ENCODE assay signal across 1 cellular context in genomic region chr1:235093685-235094592, GRCh38.
A peak's percentile ranks its signal among the peaks of the same experiment; 100 is the strongest.
TF ChIP-seq lines count a peak whose summit lies in the region.

No MANE protein-coding gene starts in this region.

TF ChIP-seq in K562, 482 proteins besides CTCF, POLR2A, EP300 and RAD21 (continued from another document and continues in another):
- TF ChIP-seq, protein P1, sequence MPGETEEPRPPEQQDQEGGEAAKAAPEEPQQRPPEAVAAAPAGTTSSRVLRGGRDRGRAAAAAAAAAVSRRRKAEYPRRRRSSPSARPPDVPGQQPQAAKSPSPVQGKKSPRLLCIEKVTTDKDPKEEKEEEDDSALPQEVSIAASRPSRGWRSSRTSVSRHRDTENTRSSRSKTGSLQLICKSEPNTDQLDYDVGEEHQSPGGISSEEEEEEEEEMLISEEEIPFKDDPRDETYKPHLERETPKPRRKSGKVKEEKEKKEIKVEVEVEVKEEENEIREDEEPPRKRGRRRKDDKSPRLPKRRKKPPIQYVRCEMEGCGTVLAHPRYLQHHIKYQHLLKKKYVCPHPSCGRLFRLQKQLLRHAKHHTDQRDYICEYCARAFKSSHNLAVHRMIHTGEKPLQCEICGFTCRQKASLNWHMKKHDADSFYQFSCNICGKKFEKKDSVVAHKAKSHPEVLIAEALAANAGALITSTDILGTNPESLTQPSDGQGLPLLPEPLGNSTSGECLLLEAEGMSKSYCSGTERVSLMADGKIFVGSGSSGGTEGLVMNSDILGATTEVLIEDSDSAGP (CRISPR knock-in tag; IDR thresholded peaks at IDR 0.05), result no peak
- TF ChIP-seq HOXB6 (CRISPR knock-in tag; IDR thresholded peaks at IDR 0.05; ENCODE audit: borderline replicate concordance) (no peak), FOXK1 (CRISPR knock-in tag; IDR thresholded peaks at IDR 0.05; ENCODE audit: borderline replicate concordance) (0 out of 2 replicates have a peak, but pooled peaks have one; percentile 35), GTF2E2 (tag; IDR thresholded peaks at IDR 0.05) (no peak), ZNF347 (CRISPR knock-in tag; IDR thresholded peaks at IDR 0.05; ENCODE audit: low read depth) (peak; percentile 51; the same call in 1 of the 2 replicates), CEBPB (tag; IDR thresholded peaks at IDR 0.05) (no peak), ZKSCAN8 (CRISPR knock-in tag; IDR thresholded peaks at IDR 0.05) (no peak), HNRNPUL1 (IDR thresholded peaks at IDR 0.05; ENCODE audit: low read length) (no peak), CHD2 (IDR thresholded peaks at IDR 0.05; ENCODE audit: low read depth, low read length) (no peak), ETV5 (CRISPR knock-in tag; IDR thresholded peaks at IDR 0.05; ENCODE audit: low read depth) (no peak), ZNF354B (CRISPR knock-in tag; IDR thresholded peaks at IDR 0.05) (no peak), GABPB1 (CRISPR knock-in tag; IDR thresholded peaks at IDR 0.05) (peak; percentile 41; the same call in 1 of the 2 replicates), GATA2 (CRISPR knock-in tag; IDR thresholded peaks at IDR 0.05) (peak; percentile 9; the same call in 1 of the 2 replicates), ZNF274 (IDR thresholded peaks at IDR 0.05; ENCODE audit: borderline replicate concordance, low read depth, low read length) (no peak), ESRRB (CRISPR knock-in tag; IDR thresholded peaks at IDR 0.05; ENCODE audit: borderline replicate concordance) (no peak), MLX (CRISPR knock-in tag; conservative IDR thresholded peaks at IDR 0.05) (0 out of 4 replicates have a peak, but pooled peaks of 1 of the 2 experiments have one; percentile 51), CHCHD3 (CRISPR knock-in tag; IDR thresholded peaks at IDR 0.05) (no peak), ARID2 (IDR thresholded peaks at IDR 0.05) (peak; percentile 74), MYC (IDR thresholded peaks at IDR 0.05; ENCODE audit: low read depth, low read length) (peak; percentile 50), MYC (CRISPR knock-in tag; IDR thresholded peaks at IDR 0.05; ENCODE audit: borderline replicate concordance, low read depth) (no peak), MAZ (CRISPR knock-in tag; conservative IDR thresholded peaks at IDR 0.05 in 1 of 2, IDR thresholded peaks at IDR 0.05 in 1 of 2) (peak in 1 of 2 experiments; percentile 19; a peak in 1 of 4 replicates), ILK (tag; IDR thresholded peaks at IDR 0.05; ENCODE audit: borderline replicate concordance, low read depth) (no peak), ZNF76 (CRISPR knock-in tag; IDR thresholded peaks at IDR 0.05; ENCODE audit: borderline replicate concordance) (no peak), DPF2 (IDR thresholded peaks at IDR 0.05) (0 out of 2 replicates have a peak, but pooled peaks have one; percentile 20), L3MBTL2 (IDR thresholded peaks at IDR 0.05) (peak; percentile 59; the same call in 1 of the 2 replicates), RBFOX2 (IDR thresholded peaks at IDR 0.05; ENCODE audit: low read depth, low read length) (no peak), HCFC1 (IDR thresholded peaks at IDR 0.05; ENCODE audit: low read depth, low read length) (peak; percentile 17; the same call in 1 of the 2 replicates), NFATC3 (IDR thresholded peaks at IDR 0.05) (no peak), ZNF124 (CRISPR knock-in tag; IDR thresholded peaks at IDR 0.05) (no peak), BCOR (IDR thresholded peaks at IDR 0.05) (peak; percentile 24; the same call in 1 of the 2 replicates)
- TF ChIP-seq, protein P2, sequence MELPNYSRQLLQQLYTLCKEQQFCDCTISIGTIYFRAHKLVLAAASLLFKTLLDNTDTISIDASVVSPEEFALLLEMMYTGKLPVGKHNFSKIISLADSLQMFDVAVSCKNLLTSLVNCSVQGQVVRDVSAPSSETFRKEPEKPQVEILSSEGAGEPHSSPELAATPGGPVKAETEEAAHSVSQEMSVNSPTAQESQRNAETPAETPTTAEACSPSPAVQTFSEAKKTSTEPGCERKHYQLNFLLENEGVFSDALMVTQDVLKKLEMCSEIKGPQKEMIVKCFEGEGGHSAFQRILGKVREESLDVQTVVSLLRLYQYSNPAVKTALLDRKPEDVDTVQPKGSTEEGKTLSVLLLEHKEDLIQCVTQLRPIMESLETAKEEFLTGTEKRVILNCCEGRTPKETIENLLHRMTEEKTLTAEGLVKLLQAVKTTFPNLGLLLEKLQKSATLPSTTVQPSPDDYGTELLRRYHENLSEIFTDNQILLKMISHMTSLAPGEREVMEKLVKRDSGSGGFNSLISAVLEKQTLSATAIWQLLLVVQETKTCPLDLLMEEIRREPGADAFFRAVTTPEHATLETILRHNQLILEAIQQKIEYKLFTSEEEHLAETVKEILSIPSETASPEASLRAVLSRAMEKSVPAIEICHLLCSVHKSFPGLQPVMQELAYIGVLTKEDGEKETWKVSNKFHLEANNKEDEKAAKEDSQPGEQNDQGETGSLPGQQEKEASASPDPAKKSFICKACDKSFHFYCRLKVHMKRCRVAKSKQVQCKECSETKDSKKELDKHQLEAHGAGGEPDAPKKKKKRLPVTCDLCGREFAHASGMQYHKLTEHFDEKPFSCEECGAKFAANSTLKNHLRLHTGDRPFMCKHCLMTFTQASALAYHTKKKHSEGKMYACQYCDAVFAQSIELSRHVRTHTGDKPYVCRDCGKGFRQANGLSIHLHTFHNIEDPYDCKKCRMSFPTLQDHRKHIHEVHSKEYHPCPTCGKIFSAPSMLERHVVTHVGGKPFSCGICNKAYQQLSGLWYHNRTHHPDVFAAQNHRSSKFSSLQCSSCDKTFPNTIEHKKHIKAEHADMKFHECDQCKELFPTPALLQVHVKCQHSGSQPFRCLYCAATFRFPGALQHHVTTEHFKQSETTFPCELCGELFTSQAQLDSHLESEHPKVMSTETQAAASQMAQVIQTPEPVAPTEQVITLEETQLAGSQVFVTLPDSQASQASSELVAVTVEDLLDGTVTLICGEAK (IDR thresholded peaks at IDR 0.05), result no peak
- TF ChIP-seq, protein P2 (CRISPR knock-in tag; IDR thresholded peaks at IDR 0.05), result no peak
- TF ChIP-seq, protein P3, sequence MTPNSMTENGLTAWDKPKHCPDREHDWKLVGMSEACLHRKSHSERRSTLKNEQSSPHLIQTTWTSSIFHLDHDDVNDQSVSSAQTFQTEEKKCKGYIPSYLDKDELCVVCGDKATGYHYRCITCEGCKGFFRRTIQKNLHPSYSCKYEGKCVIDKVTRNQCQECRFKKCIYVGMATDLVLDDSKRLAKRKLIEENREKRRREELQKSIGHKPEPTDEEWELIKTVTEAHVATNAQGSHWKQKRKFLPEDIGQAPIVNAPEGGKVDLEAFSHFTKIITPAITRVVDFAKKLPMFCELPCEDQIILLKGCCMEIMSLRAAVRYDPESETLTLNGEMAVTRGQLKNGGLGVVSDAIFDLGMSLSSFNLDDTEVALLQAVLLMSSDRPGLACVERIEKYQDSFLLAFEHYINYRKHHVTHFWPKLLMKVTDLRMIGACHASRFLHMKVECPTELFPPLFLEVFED (CRISPR knock-in tag; conservative IDR thresholded peaks at IDR 0.05), result peak; percentile 37; the same call in 1 of the 2 replicates
- TF ChIP-seq, protein P4, sequence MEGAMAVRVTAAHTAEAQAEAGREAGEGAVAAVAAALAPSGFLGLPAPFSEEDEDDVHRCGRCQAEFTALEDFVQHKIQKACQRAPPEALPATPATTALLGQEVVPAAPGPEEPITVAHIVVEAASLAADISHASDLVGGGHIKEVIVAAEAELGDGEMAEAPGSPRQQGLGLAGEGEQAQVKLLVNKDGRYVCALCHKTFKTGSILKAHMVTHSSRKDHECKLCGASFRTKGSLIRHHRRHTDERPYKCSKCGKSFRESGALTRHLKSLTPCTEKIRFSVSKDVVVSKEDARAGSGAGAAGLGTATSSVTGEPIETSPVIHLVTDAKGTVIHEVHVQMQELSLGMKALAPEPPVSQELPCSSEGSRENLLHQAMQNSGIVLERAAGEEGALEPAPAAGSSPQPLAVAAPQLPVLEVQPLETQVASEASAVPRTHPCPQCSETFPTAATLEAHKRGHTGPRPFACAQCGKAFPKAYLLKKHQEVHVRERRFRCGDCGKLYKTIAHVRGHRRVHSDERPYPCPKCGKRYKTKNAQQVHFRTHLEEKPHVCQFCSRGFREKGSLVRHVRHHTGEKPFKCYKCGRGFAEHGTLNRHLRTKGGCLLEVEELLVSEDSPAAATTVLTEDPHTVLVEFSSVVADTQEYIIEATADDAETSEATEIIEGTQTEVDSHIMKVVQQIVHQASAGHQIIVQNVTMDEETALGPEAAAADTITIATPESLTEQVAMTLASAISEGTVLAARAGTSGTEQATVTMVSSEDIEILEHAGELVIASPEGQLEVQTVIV (CRISPR knock-in tag; IDR thresholded peaks at IDR 0.05; ENCODE audit: borderline replicate concordance), result no peak
- TF ChIP-seq, protein P5, sequence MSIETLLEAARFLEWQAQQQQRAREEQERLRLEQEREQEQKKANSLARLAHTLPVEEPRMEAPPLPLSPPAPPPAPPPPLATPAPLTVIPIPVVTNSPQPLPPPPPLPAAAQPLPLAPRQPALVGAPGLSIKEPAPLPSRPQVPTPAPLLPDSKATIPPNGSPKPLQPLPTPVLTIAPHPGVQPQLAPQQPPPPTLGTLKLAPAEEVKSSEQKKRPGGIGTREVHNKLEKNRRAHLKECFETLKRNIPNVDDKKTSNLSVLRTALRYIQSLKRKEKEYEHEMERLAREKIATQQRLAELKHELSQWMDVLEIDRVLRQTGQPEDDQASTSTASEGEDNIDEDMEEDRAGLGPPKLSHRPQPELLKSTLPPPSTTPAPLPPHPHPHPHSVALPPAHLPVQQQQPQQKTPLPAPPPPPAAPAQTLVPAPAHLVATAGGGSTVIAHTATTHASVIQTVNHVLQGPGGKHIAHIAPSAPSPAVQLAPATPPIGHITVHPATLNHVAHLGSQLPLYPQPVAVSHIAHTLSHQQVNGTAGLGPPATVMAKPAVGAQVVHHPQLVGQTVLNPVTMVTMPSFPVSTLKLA (conservative IDR thresholded peaks at IDR 0.05), result no peak
- TF ChIP-seq, protein P6, sequence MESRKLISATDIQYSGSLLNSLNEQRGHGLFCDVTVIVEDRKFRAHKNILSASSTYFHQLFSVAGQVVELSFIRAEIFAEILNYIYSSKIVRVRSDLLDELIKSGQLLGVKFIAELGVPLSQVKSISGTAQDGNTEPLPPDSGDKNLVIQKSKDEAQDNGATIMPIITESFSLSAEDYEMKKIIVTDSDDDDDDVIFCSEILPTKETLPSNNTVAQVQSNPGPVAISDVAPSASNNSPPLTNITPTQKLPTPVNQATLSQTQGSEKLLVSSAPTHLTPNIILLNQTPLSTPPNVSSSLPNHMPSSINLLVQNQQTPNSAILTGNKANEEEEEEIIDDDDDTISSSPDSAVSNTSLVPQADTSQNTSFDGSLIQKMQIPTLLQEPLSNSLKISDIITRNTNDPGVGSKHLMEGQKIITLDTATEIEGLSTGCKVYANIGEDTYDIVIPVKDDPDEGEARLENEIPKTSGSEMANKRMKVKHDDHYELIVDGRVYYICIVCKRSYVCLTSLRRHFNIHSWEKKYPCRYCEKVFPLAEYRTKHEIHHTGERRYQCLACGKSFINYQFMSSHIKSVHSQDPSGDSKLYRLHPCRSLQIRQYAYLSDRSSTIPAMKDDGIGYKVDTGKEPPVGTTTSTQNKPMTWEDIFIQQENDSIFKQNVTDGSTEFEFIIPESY (CRISPR knock-in tag; IDR thresholded peaks at IDR 0.05), result peak; percentile 45; the same call in 1 of the 2 replicates
- TF ChIP-seq, protein P7, sequence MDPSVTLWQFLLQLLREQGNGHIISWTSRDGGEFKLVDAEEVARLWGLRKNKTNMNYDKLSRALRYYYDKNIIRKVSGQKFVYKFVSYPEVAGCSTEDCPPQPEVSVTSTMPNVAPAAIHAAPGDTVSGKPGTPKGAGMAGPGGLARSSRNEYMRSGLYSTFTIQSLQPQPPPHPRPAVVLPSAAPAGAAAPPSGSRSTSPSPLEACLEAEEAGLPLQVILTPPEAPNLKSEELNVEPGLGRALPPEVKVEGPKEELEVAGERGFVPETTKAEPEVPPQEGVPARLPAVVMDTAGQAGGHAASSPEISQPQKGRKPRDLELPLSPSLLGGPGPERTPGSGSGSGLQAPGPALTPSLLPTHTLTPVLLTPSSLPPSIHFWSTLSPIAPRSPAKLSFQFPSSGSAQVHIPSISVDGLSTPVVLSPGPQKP (CRISPR knock-in tag; IDR thresholded peaks at IDR 0.05), result no peak
